ENCODE assay signal across 8 cellular contexts in genomic region chr18:35040988-35041751, GRCh38. TPM values are rescaled to one million over a fixed set of nuclear protein-coding genes. Genes with fewer than 3 reads are reported as not detected.
DNase-seq lines count a peak whose midpoint lies in the region; ATAC-seq and TF ChIP-seq lines count a peak whose summit lies in the region.

Gene MAPRE2 (plus strand): TSS chr18:35041413. CDS start chr18:35041540, 127 bp downstream.

- peaks cover 0 to 25% (median 3%) of the 10 kb centered on the region in 11 experiments; a peak in 6 of 22 replicates for H4K20me1 ChIP-seq in BLaER1 treated with 17β-estradiol and CSF1 and Interleukin-3, amounts not matched to agents 10 nM and 100 nM

- H3K27me3 ChIP-seq in BLaER1 treated with 17β-estradiol and CSF1 and Interleukin-3, amounts not matched to agents 10 nM and 100 nM, result no peaks in the 10 kb centered on the region
- H3K27me3 ChIP-seq in left lung, result no peaks in the 10 kb centered on the region

- peak within 1 kb of the TSS; percentile 33 to 92 (median 85); a peak in 21 of 22 replicates for H3K27ac ChIP-seq in BLaER1 treated with 17β-estradiol and CSF1 and Interleukin-3, amounts not matched to agents 10 nM and 100 nM
- H3K27ac ChIP-seq in left lung, result peak within 1 kb of the TSS; percentile 80 to 86

- intact Hi-C loops in dendritic cell treated with granulocyte-macrophage colony-stimulating factor and Interleukin-4, amounts not matched to agents 40 ng/mL and 50 ng/mL, for 4 days (cut with micrococcal nuclease), result loop anchor here (5.0 to 10.0 kb wide), 3 partner anchors 64 to 301 kb away; partner anchors contain the start of gene ZNF24
- intact Hi-C loops in left lung (cut with DNase I), result no loop called here

- H3K36me3 ChIP-seq in BLaER1 treated with 17β-estradiol and CSF1 and Interleukin-3, amounts not matched to agents 10 nM and 100 nM, result no peaks in the 10 kb centered on the region
- H3K36me3 ChIP-seq in left lung, result no peaks in the 10 kb centered on the region

- H3K4me3 Mint-ChIP-seq in dendritic cell treated with granulocyte-macrophage colony-stimulating factor and Interleukin-4, amounts not matched to agents 40 ng/mL and 50 ng/mL, for 4 days, result peak within 1 kb of the TSS; percentile 90

- H3K27ac Mint-ChIP-seq in dendritic cell treated with granulocyte-macrophage colony-stimulating factor and Interleukin-4, amounts not matched to agents 40 ng/mL and 50 ng/mL, for 4 days, result peak within 1 kb of the TSS; percentile 91

- peak; percentile 100 for DNase-seq in NCI-H748 (lab: John Stamatoyannopoulos, UW; ENCODE audit: unreplicated experiment)
- DNase-seq in activated CD4-positive, alpha-beta T cell treated with anti-CD3 and anti-CD28 coated beads, Interleukin-2, amount 50 U/mL, for 24 hours (ENCODE audit: low read depth in 1 of 2, low spot score in 1 of 2), result peak; percentile 97
- peak; percentile 99 to 100 for DNase-seq in left lung
- peak; percentile 99 to 100 for DNase-seq in stimulated activated CD4-positive, alpha-beta T cell treated with anti-CD3 and anti-CD28 coated beads, Interleukin-2, amount 100 ng/mL, for 48 hours

- peaks cover 71% of the 10 kb centered on the region for H3K4me1 Mint-ChIP-seq in dendritic cell treated with granulocyte-macrophage colony-stimulating factor and Interleukin-4, amounts not matched to agents 40 ng/mL and 50 ng/mL, for 4 days (ENCODE audit: low read depth)

- no peaks in the 10 kb centered on the region for H3K27me3 Mint-ChIP-seq in dendritic cell treated with granulocyte-macrophage colony-stimulating factor and Interleukin-4, amounts not matched to agents 40 ng/mL and 50 ng/mL, for 4 days

- H3K9ac ChIP-seq in BLaER1 treated with 17β-estradiol and CSF1 and Interleukin-3, amounts not matched to agents 10 nM and 100 nM, result peak within 1 kb of the TSS; percentile 75 to 88 (median 83)

- peak; percentile 72 for ATAC-seq in GM19351 (IDR thresholded peaks at IDR 0.05; ENCODE audit: unreplicated experiment)
- ATAC-seq in HG03521 (IDR thresholded peaks at IDR 0.05; ENCODE audit: unreplicated experiment), result peak; percentile 84
- ATAC-seq in left lung, result peak; percentile 98

- H3K4me2 ChIP-seq in BLaER1 treated with 17β-estradiol and CSF1 and Interleukin-3, amounts not matched to agents 10 nM and 100 nM, result peak within 1 kb of the TSS; percentile 89 to 98 (median 91)

- no peak for TF ChIP-seq CTCF in left lung (IDR thresholded peaks at IDR 0.05)

- H3K4me3 ChIP-seq in BLaER1 treated with 17β-estradiol and CSF1 and Interleukin-3, amounts not matched to agents 10 nM and 100 nM, result peak within 1 kb of the TSS; percentile 72 to 94 (median 85)
- peak within 1 kb of the TSS; percentile 63 to 88 for H3K4me3 ChIP-seq in left lung

- peaks cover 74 to 82% (median 77%) of the 10 kb centered on the region in 10 experiments for H3K4me1 ChIP-seq in BLaER1 treated with 17β-estradiol and CSF1 and Interleukin-3, amounts not matched to agents 10 nM and 100 nM
- peaks cover 24 to 58% of the 10 kb centered on the region in 2 donors for H3K4me1 ChIP-seq in left lung

- H3K9me3 Mint-ChIP-seq in dendritic cell treated with granulocyte-macrophage colony-stimulating factor and Interleukin-4, amounts not matched to agents 40 ng/mL and 50 ng/mL, for 4 days, result no peaks in the 10 kb centered on the region

- no peaks in the 10 kb centered on the region for H3K9me3 ChIP-seq in BLaER1 treated with 17β-estradiol and CSF1 and Interleukin-3, amounts not matched to agents 10 nM and 100 nM (replicated peaks in 1 of 11)
- H3K9me3 ChIP-seq in left lung, result no peaks in the 10 kb centered on the region

- H3K36me3 Mint-ChIP-seq in dendritic cell treated with granulocyte-macrophage colony-stimulating factor and Interleukin-4, amounts not matched to agents 40 ng/mL and 50 ng/mL, for 4 days (ENCODE audit: low read depth), result peaks cover 10% of the 10 kb centered on the region

RNA-seq across cellular contexts. Expression of gene MAPRE2, which starts in this region (rescaled TPM):
- 10 to 100 TPM; 37.4 to 37.5 TPM for total RNA-seq in left lung

Comparison
In these comparisons a context has a peak if more than half of its experiments do, and no peak if none do; other contexts are left out.
1. Peak in every context shown above with its lines: DNase-seq, ATAC-seq, H3K4me3 ChIP-seq and H3K27ac ChIP-seq.